ENCODE assay signal across 15 cellular contexts in the genomic region with DNA sequence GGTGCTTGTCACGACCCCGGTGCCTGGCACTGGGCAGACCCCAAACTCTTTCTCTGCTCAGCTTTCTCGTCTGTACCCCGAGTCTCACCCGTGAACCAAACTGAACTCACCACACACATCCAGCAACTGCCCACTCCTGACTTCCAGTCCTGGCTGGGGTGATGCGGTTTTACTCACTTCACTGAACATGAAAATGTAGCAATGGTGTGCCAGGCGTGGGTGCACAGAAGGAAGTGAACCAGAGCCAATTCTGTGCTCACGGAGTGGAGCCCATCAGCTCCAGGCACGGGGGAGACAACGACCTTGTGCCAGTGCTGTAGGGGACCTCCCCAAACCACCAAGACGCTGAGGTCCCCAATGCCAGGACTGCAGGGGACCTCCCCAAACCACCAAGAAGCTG.
DNase-seq lines count a peak whose midpoint lies in the region; ATAC-seq and TF ChIP-seq lines count a peak whose summit lies in the region.
"Had no signal": no experiment of that assay in that cellular context is flagged by ENCODE, and none has a peak within 500 bp of the region (broad histone marks: within the 10 kb centered on the region; RNA-seq: fewer than 3 reads in every experiment).

No MANE protein-coding gene starts in this region.

- H3K79me1 ChIP-seq in IMR-90 (ENCODE audit: low read depth in 1 of 2, low read length in 2 of 2), result no peaks in the 10 kb centered on the region

- H3K9ac ChIP-seq in IMR-90 (ENCODE audit: low read depth, low read length), result no peak overlapping the region
- H3K9ac ChIP-seq in GM23248, result no peak overlapping the region

- intact Hi-C loops in IMR-90 (cut with micrococcal nuclease), result no loop called here

- H2BK20ac ChIP-seq in IMR-90 (ENCODE audit: low read depth, low read length), result no peak overlapping the region

- H3K4me3 Mint-ChIP-seq in type B pancreatic cell, result no peak overlapping the region
- H3K4me3 Mint-ChIP-seq: CD14-positive monocyte, IgD-negative memory B cell had no signal

- BruUV-seq in IMR-90 (replicated peaks; lab: Mats Ljungman, UMichigan), result no TSS peak

- no peak overlapping the region for H2AFZ ChIP-seq in IMR-90 (replicated peaks; ENCODE audit: low read length, poor library complexity)
- no peak overlapping the region for H2AFZ ChIP-seq in osteoblast (ENCODE audit: low read length)
- H2AFZ ChIP-seq in GM23248, result no peak overlapping the region

- 62% methylated on average over 4 of the region's 11 CpGs; no CpG with 5 or more reads in 1 of the 2 experiments for WGBS in IMR-90 (ENCODE audit: extremely low coverage in 2 of 2, insufficient read length in 1 of 2), 2 experiments
- 56 to 62% methylated on average over 11 of the region's 11 CpGs for WGBS in GM23248 (ENCODE audit: low coverage in 1 of 2, low lambda C conversion rate in 2 of 2, missing lambda C conversion rate in 2 of 2), 2 experiments

- TF ChIP-seq CTCF in IMR-90 (conservative IDR thresholded peaks at IDR 0.05; ENCODE audit: low read depth, low read length), result no peak
- TF ChIP-seq CTCF in osteoblast (IDR thresholded peaks at IDR 0.05; ENCODE audit: extremely low read depth, low read depth, low read length), result no peak
- no peak for TF ChIP-seq CTCF in type B pancreatic cell (conservative IDR thresholded peaks at IDR 0.05)

- no peak for TF ChIP-seq POLR2A in IMR-90 (IDR thresholded peaks at IDR 0.05; ENCODE audit: low read depth, low read length)

- no peaks in the 10 kb centered on the region for H3K27me3 Mint-ChIP-seq in type B pancreatic cell

- H3K4me2 ChIP-seq in IMR-90 (ENCODE audit: low read depth, low read length) (no peak overlapping the region), osteoblast (ENCODE audit: insufficient read depth, low read length) (no peak overlapping the region), GM23248 (ENCODE audit: unreplicated experiment) (no peak overlapping the region)

- H3K27ac ChIP-seq in IMR-90 (ENCODE audit: insufficient read depth, low read length), result no peak overlapping the region
- H3K27ac ChIP-seq in osteoblast (ENCODE audit: low read depth, low read length), result no peak overlapping the region
- no peak overlapping the region for H3K27ac ChIP-seq in GM23248

- no peak overlapping the region for H2BK15ac ChIP-seq in IMR-90 (ENCODE audit: low read depth, low read length)

- no peak overlapping the region for H4K5ac ChIP-seq in IMR-90 (ENCODE audit: low read depth, low read length)

- no peak overlapping the region for H4K91ac ChIP-seq in IMR-90 (ENCODE audit: insufficient read depth, low read depth, low read length)

- no peaks in the 10 kb centered on the region for H3K36me3 Mint-ChIP-seq in type B pancreatic cell
- H3K36me3 Mint-ChIP-seq: CD14-positive monocyte had no signal

- H3K18ac ChIP-seq in IMR-90 (ENCODE audit: low read depth, low read length), result no peak overlapping the region

- H3K79me2 ChIP-seq in osteoblast (ENCODE audit: insufficient read depth, low read length) (no peaks in the 10 kb centered on the region), GM23248 (ENCODE audit: insufficient read depth) (no peaks in the 10 kb centered on the region)

- no peaks in the 10 kb centered on the region for H3F3A ChIP-seq in GM23248 (ENCODE audit: insufficient read depth)

- H3K27ac Mint-ChIP-seq in type B pancreatic cell, result no peak overlapping the region
- H3K27ac Mint-ChIP-seq: CD14-positive monocyte, IgD-negative memory B cell had no signal

- H2AK9ac ChIP-seq in IMR-90 (replicated peaks; ENCODE audit: low read depth, low read length, poor library complexity), result peak overlapping the region; percentile 55

- in situ Hi-C loops in IMR-90 (cut with MboI; ENCODE audit: low sequenced_read_pairs) (no loop called here), GM23248 (cut with MboI) (no loop called here)

- DNase-seq in IMR-90, result no peak
- DNase-seq in kidney tubule cell (ENCODE audit: low spot score), result peak; percentile 43
- peak; percentile 55 for DNase-seq in osteoblast (ENCODE audit: insufficient read length, low spot score, missing footprints)
- peak; percentile 56 for DNase-seq in type B pancreatic cell (ENCODE audit: extremely low spot score, unreplicated experiment)
- DNase-seq in activated naive CD4-positive, alpha-beta T cell treated with Interleukin-2 at 50 U/mL for 16 hours, result no peak
- no peak for DNase-seq in GM23248
- DNase-seq: Kasumi-1; MM.1S; NCI-H1092 treated with DMSO at 0.1 percent for 48 hours; NK-92 treated with Interleukin-12 subunit alpha and Interleukin-12 subunit beta, amount 100 ng/mL, for 24 hours; RPMI8226; SIG-M5 had no signal

- no peak for TF ChIP-seq RAD21 in IMR-90 (IDR thresholded peaks at IDR 0.05; ENCODE audit: low read length)

- no peak overlapping the region for H3K56ac ChIP-seq in IMR-90 (ENCODE audit: extremely low read depth, insufficient read depth, low read length)

- ATAC-seq in IMR-90 (ENCODE audit: low read depth) (no peak), GM21786 (IDR thresholded peaks at IDR 0.05; ENCODE audit: unreplicated experiment) (no peak)

- H3K9me2 ChIP-seq in GM23248 (ENCODE audit: insufficient read depth), result no peaks in the 10 kb centered on the region

- dilution Hi-C loops in IMR-90 (cut with HindIII; ENCODE audit: low sequenced_read_pairs, unreplicated experiment), result no loop called here

- CTCF ChIA-PET in IMR-90 (lab: Yijun Ruan, JAX), result no interaction called here

- POLR2A ChIA-PET in IMR-90 (lab: Charles Lee; ENCODE audit: unreplicated experiment), result no interaction called here

- no peak overlapping the region for H4K8ac ChIP-seq in IMR-90 (ENCODE audit: low read depth in 2 of 2, low read length in 2 of 2)

- H2BK5ac ChIP-seq in IMR-90 (ENCODE audit: low read depth, low read length, poor library complexity, severe bottlenecking), result no peak overlapping the region

- no peak overlapping the region for H3K4me3 ChIP-seq in IMR-90 (ENCODE audit: insufficient read depth, low read depth, low read length)
- no peak overlapping the region for H3K4me3 ChIP-seq in osteoblast (ENCODE audit: insufficient read depth, low read length)
- no peak overlapping the region for H3K4me3 ChIP-seq in GM23248

- H3K36me3 ChIP-seq in IMR-90 (ENCODE audit: control insufficient read depth, insufficient read depth, low read length), result no peaks in the 10 kb centered on the region
- H3K36me3 ChIP-seq in osteoblast (ENCODE audit: insufficient read depth, low read length), result no peaks in the 10 kb centered on the region
- H3K36me3 ChIP-seq in GM23248 (ENCODE audit: low read depth), result no peaks in the 10 kb centered on the region

- H4K20me1 ChIP-seq in IMR-90 (ENCODE audit: insufficient read depth, low read length) (no peaks in the 10 kb centered on the region), osteoblast (ENCODE audit: insufficient read depth, low read length) (no peaks in the 10 kb centered on the region), GM23248 (ENCODE audit: insufficient read depth) (no peaks in the 10 kb centered on the region)

- H3K9me1 ChIP-seq in IMR-90 (ENCODE audit: insufficient read depth, low read length), result no peaks in the 10 kb centered on the region

- no peak overlapping the region for H3K23ac ChIP-seq in IMR-90 (ENCODE audit: low read depth, low read length)

- H3K14ac ChIP-seq in IMR-90 (replicated peaks; ENCODE audit: low read depth, low read length), result no peak overlapping the region

- H2BK120ac ChIP-seq in IMR-90 (ENCODE audit: low read depth, low read length), result no peak overlapping the region

- no peak overlapping the region for H3K4ac ChIP-seq in IMR-90 (ENCODE audit: low read depth, low read length)

- H3K9me3 ChIP-seq in IMR-90 (ENCODE audit: control insufficient read depth, insufficient read depth, low read length) (peaks cover 27% of the 10 kb centered on the region), osteoblast (ENCODE audit: low read depth, low read length) (no peaks in the 10 kb centered on the region), GM23248 (ENCODE audit: low read depth) (no peaks in the 10 kb centered on the region)

- H2AK5ac ChIP-seq in IMR-90 (ENCODE audit: low read depth, low read length), result no peak overlapping the region

- H3K4me1 Mint-ChIP-seq in type B pancreatic cell (ENCODE audit: unreplicated experiment), result peaks cover 17% of the 10 kb centered on the region
- H3K4me1 Mint-ChIP-seq: CD14-positive monocyte had no signal

- H3K9me3 Mint-ChIP-seq in type B pancreatic cell, result no peaks in the 10 kb centered on the region

- H3K4me1 ChIP-seq in IMR-90 (ENCODE audit: control insufficient read depth, insufficient read depth, low read length) (no peaks in the 10 kb centered on the region), osteoblast (ENCODE audit: insufficient read depth, low read length) (no peaks in the 10 kb centered on the region), GM23248 (ENCODE audit: insufficient read depth) (no peaks in the 10 kb centered on the region)

- no peaks in the 10 kb centered on the region for H3K27me3 ChIP-seq in IMR-90 (ENCODE audit: control insufficient read depth, insufficient read depth, low read length)
- no peaks in the 10 kb centered on the region for H3K27me3 ChIP-seq in osteoblast (ENCODE audit: insufficient read depth, low read length)
- H3K27me3 ChIP-seq in GM23248 (replicated peaks; ENCODE audit: insufficient read depth), result no peaks in the 10 kb centered on the region

TF ChIP-seq in IMR-90, 13 proteins besides CTCF, POLR2A, EP300 and RAD21:
- TF ChIP-seq SMC3 (IDR thresholded peaks at IDR 0.05; ENCODE audit: low read depth, low read length) (no peak), MXI1 (IDR thresholded peaks at IDR 0.05; ENCODE audit: borderline replicate concordance, low read depth, low read length) (no peak), RFX5 (IDR thresholded peaks at IDR 0.05; ENCODE audit: low read depth, low read length) (no peak)

Comparison
In these comparisons a context has a peak if more than half of its experiments do, and no peak if none do; other contexts are left out.
1. DNase-seq: peak in kidney tubule cell (single experiment), osteoblast (single experiment) and type B pancreatic cell (single experiment); none in IMR-90 (single experiment), activated naive CD4-positive, alpha-beta T cell treated with Interleukin-2 at 50 U/mL for 16 hours (single experiment) and GM23248 (single experiment).